ENCODE assay signal across 9 cellular contexts in genomic region chr2:61853086-61853847, GRCh38. TPM values are rescaled to one million over a fixed set of nuclear protein-coding genes. Genes with fewer than 3 reads are reported as not detected.
DNase-seq lines count a peak whose midpoint lies in the region; ATAC-seq, FAIRE-seq and TF ChIP-seq lines count a peak whose summit lies in the region.
"Had no signal": no experiment of that assay in that cellular context is flagged by ENCODE, and none has a peak within 500 bp of the region (broad histone marks: within the 10 kb centered on the region; RNA-seq: fewer than 3 reads in every experiment).

No MANE protein-coding gene starts in this region.

- H3K4me3 Mint-ChIP-seq in activated T-helper 1 cell treated with anti-CD3 and anti-CD28 coated beads, Interleukin-12 subunit alpha, Interleukin-12 subunit beta, Interleukin-2, Interleukin-4 antibody, amounts not matched to agents 30 ng/mL and 10 ng/mL and 1 ng/mL, durations not matched to agents 14 hours and 24 hours and 36 hours, result peak overlapping the region; percentile 98

- peaks cover 6% of the 10 kb centered on the region for H3K36me3 Mint-ChIP-seq in activated T-helper 1 cell treated with anti-CD3 and anti-CD28 coated beads, Interleukin-12 subunit alpha, Interleukin-12 subunit beta, Interleukin-2, Interleukin-4 antibody, amounts not matched to agents 30 ng/mL and 10 ng/mL and 1 ng/mL, durations not matched to agents 14 hours and 24 hours and 36 hours (ENCODE audit: low read depth)

- FAIRE-seq in GM12892 (lab: Jason Lieb, UNC) (peak; percentile 67), RCC 7860 (lab: Jason Lieb, UNC) (no peak)
- FAIRE-seq: TTC549 had no signal

- DNase-seq in AG20443 (ENCODE audit: low spot score), result peak; percentile 88
- peak; percentile 55 for DNase-seq in GM12892 (ENCODE audit: insufficient read length)
- DNase-seq in NCI-H1105 (lab: John Stamatoyannopoulos, UW), result peak; percentile 67
- no peak for DNase-seq in activated T-helper 1 cell treated with anti-CD3 and anti-CD28 coated beads, Interleukin-12 subunit alpha, Interleukin-12 subunit beta, Interleukin-2, Interleukin-4 antibody, amounts not matched to agents 30 ng/mL and 10 ng/mL and 1 ng/mL, durations not matched to agents 14 hours and 24 hours and 36 hours (ENCODE audit: low spot score)
- no peak for DNase-seq in Right ventricle myocardium superior
- DNase-seq in RCC 7860 (ENCODE audit: low spot score), result no peak

- H3K4me3 ChIP-seq in parathyroid adenoma (ENCODE audit: low read depth, low read length), result peak overlapping the region; percentile 92

- intact Hi-C loops in activated T-helper 1 cell treated with anti-CD3 and anti-CD28 coated beads, Interleukin-12 subunit alpha, Interleukin-12 subunit beta, Interleukin-2, Interleukin-4 antibody, amounts not matched to agents 30 ng/mL and 10 ng/mL and 1 ng/mL, durations not matched to agents 14 hours and 24 hours and 36 hours (cut with micrococcal nuclease), result loop anchor here (5.0 to 10.0 kb wide), 4 partner anchors 344 to 1098 kb away; partner anchors contain the start of genes B3GNT2, PAPOLG, PEX13 and PUS10
- intact Hi-C loops in Right ventricle myocardium superior (cut with DNase I), result no loop called here

- H3K79me2 ChIP-seq in parathyroid adenoma, result no peaks in the 10 kb centered on the region

- H3K27me3 Mint-ChIP-seq in activated T-helper 1 cell treated with anti-CD3 and anti-CD28 coated beads, Interleukin-12 subunit alpha, Interleukin-12 subunit beta, Interleukin-2, Interleukin-4 antibody, amounts not matched to agents 30 ng/mL and 10 ng/mL and 1 ng/mL, durations not matched to agents 14 hours and 24 hours and 36 hours (ENCODE audit: insufficient read depth), result no peaks in the 10 kb centered on the region

- no peaks in the 10 kb centered on the region for H3K36me3 ChIP-seq in parathyroid adenoma (ENCODE audit: control insufficient read depth, insufficient read depth, low read length)

- no peaks in the 10 kb centered on the region for H3K9me3 Mint-ChIP-seq in activated T-helper 1 cell treated with anti-CD3 and anti-CD28 coated beads, Interleukin-12 subunit alpha, Interleukin-12 subunit beta, Interleukin-2, Interleukin-4 antibody, amounts not matched to agents 30 ng/mL and 10 ng/mL and 1 ng/mL, durations not matched to agents 14 hours and 24 hours and 36 hours

- peak overlapping the region; percentile 97 for H3K4me2 ChIP-seq in parathyroid adenoma (ENCODE audit: low read length)

- TF ChIP-seq POLR2A in GM12892 (IDR thresholded peaks at IDR 0.05; ENCODE audit: low read depth, low read length), result no peak

- ATAC-seq in HG02678 (IDR thresholded peaks at IDR 0.05; ENCODE audit: unreplicated experiment) (peak; percentile 59), Right ventricle myocardium superior (ENCODE audit: poor library complexity) (peak; percentile 89)

- H3K27me3 ChIP-seq in parathyroid adenoma (ENCODE audit: control insufficient read depth, insufficient read depth, low read length), result no peaks in the 10 kb centered on the region

- peaks cover 23% of the 10 kb centered on the region for H3K4me1 Mint-ChIP-seq in activated T-helper 1 cell treated with anti-CD3 and anti-CD28 coated beads, Interleukin-12 subunit alpha, Interleukin-12 subunit beta, Interleukin-2, Interleukin-4 antibody, amounts not matched to agents 30 ng/mL and 10 ng/mL and 1 ng/mL, durations not matched to agents 14 hours and 24 hours and 36 hours (ENCODE audit: low read depth)

- H3K27ac ChIP-seq in parathyroid adenoma, result peak overlapping the region; percentile 87

- TF ChIP-seq CTCF in parathyroid adenoma (IDR thresholded peaks at IDR 0.05), result no peak

- H3K9ac ChIP-seq in parathyroid adenoma, result peak overlapping the region; percentile 81

- peaks cover 4% of the 10 kb centered on the region for H3K4me1 ChIP-seq in parathyroid adenoma

- peak overlapping the region; percentile 96 for H2AFZ ChIP-seq in parathyroid adenoma

- H3K9me3 ChIP-seq in parathyroid adenoma (ENCODE audit: control insufficient read depth, low read length), result no peaks in the 10 kb centered on the region

- H3K27ac Mint-ChIP-seq in activated T-helper 1 cell treated with anti-CD3 and anti-CD28 coated beads, Interleukin-12 subunit alpha, Interleukin-12 subunit beta, Interleukin-2, Interleukin-4 antibody, amounts not matched to agents 30 ng/mL and 10 ng/mL and 1 ng/mL, durations not matched to agents 14 hours and 24 hours and 36 hours, result peak overlapping the region; percentile 88

RNA-seq across cellular contexts. Expression of gene FAM161A, which starts 0.6 kb away (rescaled TPM):
- 17.1 TPM for polyA plus RNA-seq in GM12892 (2012; ENCODE audit: missing spikeins)
- 3.6 and 3.7 TPM in 2 replicates for total RNA-seq in activated T-helper 1 cell treated with anti-CD3 and anti-CD28 coated beads, Interleukin-12 subunit alpha, Interleukin-12 subunit beta, Interleukin-2, Interleukin-4 antibody, amounts not matched to agents 30 ng/mL and 10 ng/mL and 1 ng/mL, durations not matched to agents 14 hours and 24 hours and 36 hours
- 0.78 TPM for total RNA-seq in Right ventricle myocardium superior

RNA-seq across cellular contexts. Expression of gene CCT4, which starts 35.2 kb away (rescaled TPM):
- 207 TPM for polyA plus RNA-seq in GM12892 (2012; ENCODE audit: missing spikeins)
- total RNA-seq in activated T-helper 1 cell treated with anti-CD3 and anti-CD28 coated beads, Interleukin-12 subunit alpha, Interleukin-12 subunit beta, Interleukin-2, Interleukin-4 antibody, amounts not matched to agents 30 ng/mL and 10 ng/mL and 1 ng/mL, durations not matched to agents 14 hours and 24 hours and 36 hours, result 354 and 381 TPM in 2 replicates
- total RNA-seq in Right ventricle myocardium superior, result 96.0 TPM

RNA-seq across cellular contexts. Expression of gene COMMD1, which starts 52.2 kb away (rescaled TPM):
- polyA plus RNA-seq in GM12892 (2012; ENCODE audit: missing spikeins), result 103 TPM
- total RNA-seq in activated T-helper 1 cell treated with anti-CD3 and anti-CD28 coated beads, Interleukin-12 subunit alpha, Interleukin-12 subunit beta, Interleukin-2, Interleukin-4 antibody, amounts not matched to agents 30 ng/mL and 10 ng/mL and 1 ng/mL, durations not matched to agents 14 hours and 24 hours and 36 hours, result 25.4 and 28.9 TPM in 2 replicates
- 60.8 TPM for total RNA-seq in Right ventricle myocardium superior

Comparison
In these comparisons a context has a peak if more than half of its experiments do, and no peak if none do; other contexts are left out.
1. DNase-seq: peak in AG20443 (single experiment), GM12892 (single experiment) and NCI-H1105 (single experiment); none in activated T-helper 1 cell treated with anti-CD3 and anti-CD28 coated beads, Interleukin-12 subunit alpha, Interleukin-12 subunit beta, Interleukin-2, Interleukin-4 antibody, amounts not matched to agents 30 ng/mL and 10 ng/mL and 1 ng/mL, durations not matched to agents 14 hours and 24 hours and 36 hours (single experiment), Right ventricle myocardium superior (single experiment) and RCC 7860 (single experiment).